22 cellular contexts compared by ENCODE assay signal in the genomic region with DNA sequence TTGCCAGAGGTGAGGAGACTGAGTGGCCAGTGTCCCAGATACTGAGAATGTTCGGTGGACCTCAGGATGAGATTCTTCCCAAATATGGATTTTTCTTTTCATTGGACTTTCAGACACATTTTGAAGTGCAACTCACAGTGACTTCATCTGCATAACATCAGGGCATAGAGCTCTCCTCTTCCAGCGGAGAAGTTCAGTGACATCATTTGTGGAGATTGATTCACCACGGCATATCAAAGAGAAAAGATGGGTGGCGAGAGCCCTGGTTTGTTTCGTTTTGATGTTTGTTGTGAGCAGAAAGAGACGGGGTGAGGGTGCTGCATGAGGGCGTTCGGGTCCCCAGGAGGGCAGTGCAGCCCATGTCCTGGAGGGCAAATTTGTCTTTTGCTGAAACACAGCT.
A peak's percentile ranks its signal among the peaks of the same experiment; 100 is the strongest.
DNase-seq lines count a peak whose midpoint lies in the region; ATAC-seq and TF ChIP-seq lines count a peak whose summit lies in the region.
"Had no signal": no experiment of that assay in that cellular context is flagged by ENCODE, and none has a peak within 500 bp of the region (broad histone marks: within the 10 kb centered on the region; RNA-seq: fewer than 3 reads in every experiment).

No MANE protein-coding gene starts in this region.

- peaks cover 87% of the 10 kb centered on the region for H3K27me3 ChIP-seq in ACC112 (ENCODE audit: insufficient read depth, low read length)
- no peaks in the 10 kb centered on the region for H3K27me3 ChIP-seq in brain microvascular endothelial cell (replicated peaks)
- H3K27me3 ChIP-seq: gastrocnemius medialis had no signal

- no peak for ATAC-seq in HG03097 (IDR thresholded peaks at IDR 0.05; ENCODE audit: low FRiP score, unreplicated experiment)
- ATAC-seq in HG03135 (IDR thresholded peaks at IDR 0.05; ENCODE audit: unreplicated experiment) = no peak
- ATAC-seq: activated T-cell treated with anti-CD3 and anti-CD28 coated beads, Interleukin-2, amount 50 U/mL, for 72 hours; gastrocnemius medialis; left colon; T-cell had no signal

- no peak for TF ChIP-seq CTCF in brain microvascular endothelial cell (IDR thresholded peaks at IDR 0.05; ENCODE audit: low read depth, low read length, missing control alignments)

- no peak overlapping the region for H2AFZ ChIP-seq in ACC112 (ENCODE audit: low read length, unreplicated experiment)

- peak overlapping the region; percentile 24 for H3K4me3 ChIP-seq in ACC112 (ENCODE audit: low read depth, low read length)
- peak overlapping the region; percentile 3 for H3K4me3 ChIP-seq in brain microvascular endothelial cell (ENCODE audit: low read depth, low read length)
- H3K4me3 ChIP-seq: gastrocnemius medialis had no signal

- H3K79me2 ChIP-seq in ACC112 (ENCODE audit: control insufficient read depth, insufficient read depth, low read length, unreplicated experiment) = no peaks in the 10 kb centered on the region

- peak; percentile 52 for DNase-seq in M059J (ENCODE audit: low read depth)
- no peak for DNase-seq in brain microvascular endothelial cell
- DNase-seq in kidney tubule cell (ENCODE audit: low spot score) = peak; percentile 12
- no peak for DNase-seq in HuH-7.5 (ENCODE audit: low spot score)
- DNase-seq in NCI-H2196 treated with DMSO at 0.1 percent for 48 hours (lab: John Stamatoyannopoulos, UW; ENCODE audit: unreplicated experiment) = no peak
- DNase-seq: activated CD4-positive, alpha-beta T cell treated with anti-CD3 and anti-CD28 coated beads, Interleukin-2, amount 50 U/mL, for 4 hours; activated naive CD4-positive, alpha-beta T cell; activated T-cell treated with anti-CD3 and anti-CD28 coated beads, Interleukin-2, amount 50 U/mL, for 72 hours; effector CD8-positive, alpha-beta T cell; gastrocnemius medialis; GDM1; H7; left colon; NCI-H524 treated with DMSO at 0.1 percent for 48 hours; NK-92 treated with Interleukin-12 subunit alpha and Interleukin-12 subunit beta, amount 100 ng/mL, for 24 hours; SIG-M5; T-cell had no signal

- H3K27ac ChIP-seq in ACC112 (ENCODE audit: low read depth, low read length) (no peak overlapping the region), brain microvascular endothelial cell (no peak overlapping the region)
- H3K27ac ChIP-seq: gastrocnemius medialis, KMS-11, neutrophil had no signal

- in situ Hi-C loops in brain microvascular endothelial cell (cut with HindIII; ENCODE audit: low pct_ligation_motif_present, low sequenced_read_pairs) = no loop called here

- no peaks in the 10 kb centered on the region for H3K4me1 ChIP-seq in ACC112 (ENCODE audit: control insufficient read depth, insufficient read depth, low read length, unreplicated experiment)
- H3K4me1 ChIP-seq: gastrocnemius medialis had no signal

- H3K36me3 ChIP-seq in ACC112 (ENCODE audit: insufficient read depth, low read length) (no peaks in the 10 kb centered on the region), brain microvascular endothelial cell (replicated peaks) (no peaks in the 10 kb centered on the region)
- H3K36me3 ChIP-seq: gastrocnemius medialis, neutrophil had no signal

Comparison
In these comparisons a context has a peak if more than half of its experiments do, and no peak if none do; other contexts are left out.
1. DNase-seq: peak in M059J (single experiment) and kidney tubule cell (single experiment); none in brain microvascular endothelial cell (single experiment), HuH-7.5 (single experiment) and NCI-H2196 treated with DMSO at 0.1 percent for 48 hours (single experiment).